Comparison of ENCODE assay signal across 24 cellular contexts in genomic region chr10:63723741-63724140, GRCh38.
"Had no signal": no experiment of that assay in that cellular context is flagged by ENCODE, and none has a peak within 500 bp of the region (broad histone marks: within the 10 kb centered on the region; RNA-seq: fewer than 3 reads in every experiment).

No MANE protein-coding gene starts in this region.

- H3K36me3 ChIP-seq: brain microvascular endothelial cell, cardiac muscle cell, MG63, Peyer's patch, SJSA1 had no signal

- H3K27me3 ChIP-seq: brain microvascular endothelial cell, cardiac muscle cell, Peyer's patch had no signal

- H3K4me1 ChIP-seq: SJSA1 had no signal

- ATAC-seq: activated T-helper 17 cell treated with anti-CD3 and anti-CD28 coated beads, Interleukin-2, amount 50 U/mL, for 72 hours had no signal

- H3K4me3 ChIP-seq: cardiac muscle cell, MG63, Peyer's patch, SJSA1 had no signal

- H3K9me3 ChIP-seq: Peyer's patch, SJSA1 had no signal

- DNase-seq: activated B cell treated with CpG ODN at 0.5 μM for 24 hours; activated CD4-positive, alpha-beta memory T cell treated with anti-CD3 and anti-CD28 coated beads for 36 hours; activated CD4-positive, alpha-beta T cell treated with anti-CD3 and anti-CD28 coated beads, Interleukin-2, amount 10 ng/mL, durations not matched to agents 7 days and 5 days; activated CD8-positive, alpha-beta memory T cell treated with anti-CD3 and anti-CD28 coated beads for 24 hours; activated gamma-delta T cell; activated naive CD4-positive, alpha-beta T cell treated with anti-CD3 and anti-CD28 coated beads for 36 hours; activated T-cell treated with anti-CD3 and anti-CD28 coated beads for 4 hours; activated T-cell treated with anti-CD3 and anti-CD28 coated beads, Interleukin-2, amount 50 U/mL, for 48 hours; amygdala; brain microvascular endothelial cell; MG63; MV-4-11; NCI-H1092 treated with DMSO at 0.1 percent for 48 hours; NCI-H1417 treated with DMSO at 0.1 percent for 48 hours; NCI-H1694; NCI-H2029; NCI-H2107; NCI-H510A treated with DMSO at 0.1 percent for 48 hours; Peyer's patch; SHP77 had no signal

- H3K27ac ChIP-seq: brain microvascular endothelial cell, cardiac muscle cell, RWPE1, SJSA1 had no signal
